In genomic region chr15:73936181-73936580, GRCh38 we compare ENCODE assay signal across 11 cellular contexts. TPM values are rescaled to one million over a fixed set of nuclear protein-coding genes. Genes with fewer than 3 reads are reported as not detected.
DNase-seq lines count a peak whose midpoint lies in the region; ATAC-seq and TF ChIP-seq lines count a peak whose summit lies in the region.
"Had no signal": no experiment of that assay in that cellular context is flagged by ENCODE, and none has a peak within 500 bp of the region (broad histone marks: within the 10 kb centered on the region; RNA-seq: fewer than 3 reads in every experiment).

No MANE protein-coding gene starts in this region.

- DNase-seq in A673 (ENCODE audit: low spot score) = peak; percentile 45
- DNase-seq in cardiac fibroblast (ENCODE audit: low read depth in 2 of 2) = peak in 1 of 2 donors; percentile 73
- DNase-seq in left colon = peak in 1 of 2 donors; percentile 18
- DNase-seq in sigmoid colon = no peak
- DNase-seq in RKO (ENCODE audit: low spot score) = no peak
- no peak for DNase-seq in central memory CD4-positive, alpha-beta T cell
- no peak for DNase-seq in stimulated activated naive CD8-positive, alpha-beta T cell treated with anti-CD3 and anti-CD28 coated beads, Interleukin-15, Interleukin-2, amounts not matched to agents 100 U/mL and 50 U/mL, for 24 hours
- DNase-seq: activated CD4-positive, CD25-positive, alpha-beta regulatory T cell; CD8-positive, alpha-beta T cell; NCI-H446 treated with DMSO at 0.1 percent for 48 hours had no signal

- peak overlapping the region; percentile 59 for H3K4me2 ChIP-seq in Loucy (ENCODE audit: low read depth, low read length, poor library complexity, severe bottlenecking)

- H3K9me2 ChIP-seq in Loucy (replicated peaks; ENCODE audit: low read depth, low read length) = no peaks in the 10 kb centered on the region

- WGBS in sigmoid colon, 2 donors = 30 to 44% methylated on average over 5 of the region's 5 CpGs

- no TSS peak for BruUV-seq in A673 (replicated peaks; lab: Mats Ljungman, UMichigan)

- H3K36me3 ChIP-seq in A673 (ENCODE audit: insufficient read depth, low read length, poor library complexity, severe bottlenecking) (peaks cover 8% of the 10 kb centered on the region), Loucy (ENCODE audit: insufficient read depth, low read length) (no peaks in the 10 kb centered on the region), sigmoid colon (no peaks in the 10 kb centered on the region)

- POLR2A ChIA-PET in A673 (lab: Charles Lee; ENCODE audit: low non-redundant PET) = interaction anchor here (0.8 kb wide), 1 partner anchor 1684 kb away, joined by 8 read pairs; no protein-coding TSS in a partner anchor

- TF ChIP-seq CTCF in A673 (conservative IDR thresholded peaks at IDR 0.05; ENCODE audit: low read depth, low read length) = peak; percentile 43
- TF ChIP-seq CTCF in Loucy (conservative IDR thresholded peaks at IDR 0.05; ENCODE audit: low read length) = peak; percentile 34; the same call in 1 of the 2 replicates
- TF ChIP-seq CTCF in cardiac fibroblast (IDR thresholded peaks at IDR 0.05; ENCODE audit: low read depth, low read length) = peak; percentile 7
- TF ChIP-seq CTCF in sigmoid colon (IDR thresholded peaks at IDR 0.05) = no peak

- no peak overlapping the region for H3K4me3 ChIP-seq in A673 (ENCODE audit: low read depth, low read length, poor library complexity, severe bottlenecking)
- H3K4me3 ChIP-seq in Loucy (ENCODE audit: low read length, poor library complexity, severe bottlenecking) = no peak overlapping the region
- no peak overlapping the region for H3K4me3 ChIP-seq in cardiac fibroblast (replicated peaks in 1 of 2; ENCODE audit: low read depth in 2 of 2, low read length in 2 of 2)
- no peak overlapping the region for H3K4me3 ChIP-seq in sigmoid colon

- no peak overlapping the region for H2AFZ ChIP-seq in Loucy (ENCODE audit: low read length)

- TF ChIP-seq EP300 in sigmoid colon (IDR thresholded peaks at IDR 0.05) = no peak

- H3K4me1 ChIP-seq in A673 (ENCODE audit: insufficient read depth, low read length, poor library complexity, severe bottlenecking) (peaks cover 40% of the 10 kb centered on the region), Loucy (ENCODE audit: insufficient read depth, low read length, poor library complexity, severe bottlenecking) (peaks cover 71% of the 10 kb centered on the region), sigmoid colon (peaks cover 0 to 25% (median 16%) of the 10 kb centered on the region in 4 donors)

- CTCF ChIA-PET in A673 (lab: Charles Lee) = interaction anchor here (0.5 kb wide), 1 partner anchor 362 kb away, joined by 10 read pairs; no protein-coding TSS in a partner anchor

- H3K9ac ChIP-seq in Loucy (ENCODE audit: low read depth, low read length, poor library complexity, severe bottlenecking) = peak overlapping the region; percentile 44

- H3K27ac ChIP-seq in A673 (ENCODE audit: low read depth, low read length, poor library complexity, severe bottlenecking) (peak overlapping the region; percentile 51), sigmoid colon (peak overlapping the region in 1 of 4 donors; percentile 28)

- peaks cover 5% of the 10 kb centered on the region; the same call in 1 of the 2 replicates for H3F3A ChIP-seq in Loucy (ENCODE audit: low read depth)

- H3K79me2 ChIP-seq in Loucy (ENCODE audit: insufficient read depth, low read length) = no peaks in the 10 kb centered on the region

- peak; percentile 77 for ATAC-seq in left colon
- ATAC-seq in stimulated activated naive CD8-positive, alpha-beta T cell treated with anti-CD3 and anti-CD28 coated beads, Interleukin-15, Interleukin-2, amounts not matched to agents 100 U/mL and 50 U/mL, for 24 hours = no peak
- ATAC-seq: CD8-positive, alpha-beta T cell had no signal

- no peaks in the 10 kb centered on the region for H3K27me3 ChIP-seq in A673 (replicated peaks; ENCODE audit: insufficient read depth, low read depth, low read length, poor library complexity)
- no peaks in the 10 kb centered on the region for H3K27me3 ChIP-seq in Loucy (ENCODE audit: insufficient read depth, low read length, poor library complexity, severe bottlenecking)
- no peaks in the 10 kb centered on the region for H3K27me3 ChIP-seq in sigmoid colon

- no peaks in the 10 kb centered on the region for H4K20me1 ChIP-seq in Loucy (ENCODE audit: insufficient read depth, low read length, poor library complexity, severe bottlenecking)

- H3K9me3 ChIP-seq in A673 (ENCODE audit: low read depth, low read length, poor library complexity, severe bottlenecking) (no peaks in the 10 kb centered on the region), Loucy (ENCODE audit: insufficient read depth, low read depth, low read length) (no peaks in the 10 kb centered on the region), sigmoid colon (no peaks in the 10 kb centered on the region)

- intact Hi-C loops in A673 (cut with micrococcal nuclease; ENCODE audit: unreplicated experiment) (no loop called here), left colon (cut with DNase I, micrococcal nuclease) (no loop called here), sigmoid colon (cut with DNase I) (no loop called here)

- TF ChIP-seq POLR2A in sigmoid colon (IDR thresholded peaks at IDR 0.05) = no peak

RNA-seq across cellular contexts. Expression of gene LOXL1, which starts 9.9 kb away (rescaled TPM):
- total RNA-seq in A673 (2021) = 117 and 128 TPM in 2 replicates
- 1 to 10 TPM; 2.0 to 2.5 TPM for total RNA-seq in left colon
- total RNA-seq in sigmoid colon = 10 to 100 TPM in 3 of 4 donors, 1 to 10 TPM in 1; 7.6 to 27.7 (median 14.6) TPM
- 1 to 10 TPM in 2 of 3 donors, not detected in 1; 3.0 to 7.4 TPM for polyA plus RNA-seq in sigmoid colon

RNA-seq across cellular contexts. Expression of gene STOML1, which starts 55.9 kb away (rescaled TPM):
- total RNA-seq in A673 (2021) (7.3 and 10.3 TPM in 2 replicates), left colon (10 to 100 TPM; 10.9 to 15.4 TPM), sigmoid colon (10 to 100 TPM in 3 of 4 donors, 1 to 10 TPM in 1; 10.0 to 17.8 (median 13.8) TPM)
- polyA plus RNA-seq in sigmoid colon = 10 to 100 TPM in 1 of 3 donors, 1 to 10 TPM in 2; 3.5 to 18.5 (median 4.2) TPM

RNA-seq across cellular contexts. Expression of gene PML, which starts 58.3 kb away (rescaled TPM):
- 39.7 and 40.0 TPM in 2 replicates for total RNA-seq in A673 (2021)
- total RNA-seq in left colon = 10 to 100 TPM; 26.6 to 28.5 TPM
- total RNA-seq in sigmoid colon = 100 to 1,000 TPM in 1 of 4 donors, 10 to 100 TPM in 3; 43.3 to 129 (median 60.0) TPM
- polyA plus RNA-seq in sigmoid colon = 10 to 100 TPM in 1 of 3 donors, 1 to 10 TPM in 2; 9.6 to 36.4 (median 9.7) TPM

Comparison
In these comparisons a context has a peak if more than half of its experiments do, and no peak if none do; other contexts are left out.
1. CTCF ChIP-seq: peak in A673 (single experiment), Loucy (single experiment) and cardiac fibroblast (single experiment); none in sigmoid colon (0 of 4).